Comparison of ENCODE assay signal across 7 cellular contexts in the genomic region with DNA sequence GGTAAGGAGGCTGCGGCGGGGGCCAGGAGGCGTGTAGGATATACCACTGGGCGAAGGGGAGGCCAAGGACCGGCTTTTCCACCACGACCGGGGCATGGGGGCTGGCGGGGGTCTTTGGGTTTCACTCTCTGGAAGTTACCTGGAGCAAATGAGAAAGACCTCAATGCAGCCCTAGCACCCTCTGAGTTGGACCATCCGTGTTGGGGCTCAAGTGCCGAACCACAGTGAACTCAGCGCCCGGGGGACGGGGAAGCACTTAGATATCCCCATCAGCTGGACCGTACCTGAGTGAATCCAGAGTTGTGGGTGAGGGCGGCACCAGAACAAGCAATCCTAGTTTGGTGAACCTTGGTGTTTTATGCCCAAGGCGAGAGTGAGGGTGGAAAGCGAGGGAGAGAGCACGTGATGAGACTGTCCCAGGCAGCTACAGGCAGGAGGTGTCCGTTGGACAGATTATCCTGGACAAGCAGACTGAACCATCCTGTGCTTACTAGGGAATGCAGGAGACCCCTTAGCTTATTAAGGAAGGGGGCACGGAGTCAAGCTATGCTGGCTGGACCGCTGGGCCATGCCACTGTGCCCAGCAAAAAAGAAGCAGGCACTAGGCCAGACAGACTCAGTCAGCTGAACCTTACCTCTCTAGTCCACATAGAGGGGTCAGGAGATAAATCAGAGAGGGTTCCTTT. TPM values are rescaled to one million over a fixed set of nuclear protein-coding genes. Genes with fewer than 3 reads are reported as not detected.
DNase-seq lines count a peak whose midpoint lies in the region; FAIRE-seq and TF ChIP-seq lines count a peak whose summit lies in the region.

No MANE protein-coding gene starts in this region.

- H3K27me3 Mint-ChIP-seq in IgD-negative memory B cell, result peaks cover 2% of the 10 kb centered on the region

- H3K9me3 ChIP-seq in adipocyte (ENCODE audit: control insufficient read depth, low read length), result no peaks in the 10 kb centered on the region
- H3K9me3 ChIP-seq in keratinocyte (ENCODE audit: control insufficient read depth, low read depth, low read length), result no peaks in the 10 kb centered on the region
- no peaks in the 10 kb centered on the region for H3K9me3 ChIP-seq in subcutaneous abdominal adipose tissue (ENCODE audit: control insufficient read depth in 5 of 5, low read length in 5 of 5)

- no peak for TF ChIP-seq CTCF in keratinocyte (optimal IDR thresholded peaks at IDR 0.05 in 1 of 3, IDR thresholded peaks at IDR 0.05 in 1 of 3, conservative IDR thresholded peaks at IDR 0.05 in 1 of 3; ENCODE audit: extremely low read depth in 1 of 3, insufficient read depth in 2 of 3, low read length in 3 of 3)

- H3K9ac ChIP-seq in adipocyte (ENCODE audit: low read length) (peak overlapping the region; percentile 93), keratinocyte (ENCODE audit: control insufficient read depth, extremely low read depth, insufficient read depth, low read length) (peak overlapping the region; percentile 84), subcutaneous abdominal adipose tissue (ENCODE audit: low read length in 5 of 5) (peak overlapping the region; percentile 1 to 83 (median 75))

- peaks cover 8% of the 10 kb centered on the region for H3K36me3 Mint-ChIP-seq in IgD-negative memory B cell

- H2AFZ ChIP-seq in keratinocyte (ENCODE audit: control insufficient read depth, low read length), result peak overlapping the region; percentile 77

- peaks cover 4% of the 10 kb centered on the region for H4K20me1 ChIP-seq in keratinocyte (ENCODE audit: control insufficient read depth, extremely low read depth, insufficient read depth, low read length)

- dilution Hi-C loops in keratinocyte (cut with MboI; ENCODE audit: extremely low pct_ligation_motif_present, low sequenced_read_pairs), result no loop called here

- intact Hi-C loops in posterior cingulate gyrus (cut with DNase I), result no loop called here

- H3K4me3 ChIP-seq in adipocyte (ENCODE audit: low read length) (peak overlapping the region; percentile 96), keratinocyte (ENCODE audit: control insufficient read depth in 2 of 3, extremely low read depth in 1 of 3, insufficient read depth in 2 of 3, low read depth in 1 of 3, low read length in 3 of 3) (peak overlapping the region; percentile 74 to 98 (median 80)), subcutaneous abdominal adipose tissue (ENCODE audit: low read depth in 1 of 5, low read length in 5 of 5) (peak overlapping the region; percentile 85 to 95 (median 90))

- peak overlapping the region; percentile 88 to 99 (median 93) for H3K27ac Mint-ChIP-seq in IgD-negative memory B cell

- H3K9me3 Mint-ChIP-seq in IgD-negative memory B cell, result no peaks in the 10 kb centered on the region

- H3K9me1 ChIP-seq in keratinocyte (ENCODE audit: control insufficient read depth, extremely low read depth, insufficient read depth, low read length), result no peaks in the 10 kb centered on the region

- H3K4me1 Mint-ChIP-seq in IgD-negative memory B cell, result peaks cover 16 to 29% (median 24%) of the 10 kb centered on the region in 3 donors

- H3K27me3 ChIP-seq in adipocyte (replicated peaks; ENCODE audit: control insufficient read depth, insufficient read depth, low read length), result no peaks in the 10 kb centered on the region
- H3K27me3 ChIP-seq in keratinocyte (ENCODE audit: control insufficient read depth, extremely low read depth, insufficient read depth, low read length), result no peaks in the 10 kb centered on the region
- H3K27me3 ChIP-seq in subcutaneous abdominal adipose tissue (ENCODE audit: control insufficient read depth in 5 of 5, insufficient read depth in 4 of 5, low read length in 5 of 5), result no peaks in the 10 kb centered on the region

- peaks cover 37% of the 10 kb centered on the region for H3K79me2 ChIP-seq in keratinocyte (ENCODE audit: control insufficient read depth, insufficient read depth, low read length)

- peak overlapping the region; percentile 99 for H3K4me2 ChIP-seq in keratinocyte (ENCODE audit: control insufficient read depth, extremely low read depth, insufficient read depth, low read depth, low read length)

- peak overlapping the region; percentile 82 to 100 (median 100) for H3K4me3 Mint-ChIP-seq in IgD-negative memory B cell

- H3K36me3 ChIP-seq in adipocyte (ENCODE audit: control insufficient read depth, insufficient read depth, low read length, severe bottlenecking), result peaks cover 11% of the 10 kb centered on the region
- peaks cover 4 to 5% of the 10 kb centered on the region in 2 experiments for H3K36me3 ChIP-seq in keratinocyte (ENCODE audit: control insufficient read depth in 2 of 2, extremely low read depth in 1 of 2, insufficient read depth in 2 of 2, low read length in 2 of 2)
- H3K36me3 ChIP-seq in subcutaneous abdominal adipose tissue (ENCODE audit: control insufficient read depth in 5 of 5, insufficient read depth in 5 of 5, low read length in 5 of 5), result peaks cover 0 to 28% (median 19%) of the 10 kb centered on the region in 5 donors

- no peak for DNase-seq in adipocyte (ENCODE audit: low read depth)
- DNase-seq in keratinocyte (ENCODE audit: low read depth, low spot score), result no peak
- no peak for DNase-seq in urothelium cell line (ENCODE audit: low spot score)
- DNase-seq in effector CD8-positive, alpha-beta T cell (lab: John Stamatoyannopoulos, UW), result no peak
- DNase-seq in posterior cingulate gyrus, result no peak

- H3K27ac ChIP-seq in keratinocyte (ENCODE audit: control insufficient read depth, insufficient read depth, low read length) (peak overlapping the region; percentile 97), subcutaneous abdominal adipose tissue (ENCODE audit: low read depth, low read length) (peak overlapping the region; percentile 89)

- H3K4me1 ChIP-seq in adipocyte (ENCODE audit: control insufficient read depth, insufficient read depth, low read length) (peaks cover 18% of the 10 kb centered on the region), keratinocyte (ENCODE audit: control insufficient read depth, extremely low read depth, insufficient read depth, low read length) (peaks cover 15% of the 10 kb centered on the region), subcutaneous abdominal adipose tissue (ENCODE audit: control insufficient read depth in 5 of 5, insufficient read depth in 5 of 5, low read length in 5 of 5) (peaks cover 13 to 39% (median 30%) of the 10 kb centered on the region in 5 donors)

- no peak for FAIRE-seq in keratinocyte (lab: Jason Lieb, UNC)
- no peak for FAIRE-seq in urothelium cell line (lab: Jason Lieb, UNC)

RNA-seq across cellular contexts. Expression of a gene that starts 0.5 kb away (rescaled TPM):
- polyA plus RNA-seq in IgD-negative memory B cell (64.2 TPM), keratinocyte (104 to 173 TPM (median 138 TPM) in 3 replicates)
- polyA plus RNA-seq in keratinocyte (2011; ENCODE audit: low read depth), result 97.0 TPM
- polyA plus RNA-seq in keratinocyte (2011; cell fraction: cytosol; rRNA removed), result 126 and 161 TPM in 2 replicates
- polyA plus RNA-seq in keratinocyte (2011; cell fraction: nucleus; rRNA removed), result 82.8 and 101 TPM in 2 replicates
- polyA plus RNA-seq in keratinocyte (2012; ENCODE audit: low replicate concordance), result 95.9 and 115 TPM in 2 replicates
- polyA minus RNA-seq in keratinocyte, result 94.1 to 128 TPM (median 111 TPM) in 3 replicates
- 91.3 TPM for polyA minus RNA-seq in keratinocyte (2011; cell fraction: cytosol; rRNA and poly(A)+ RNA removed)
- 26.4 and 27.1 TPM in 2 replicates for polyA minus RNA-seq in keratinocyte (2011; cell fraction: nucleus; rRNA and poly(A)+ RNA removed)

RNA-seq across cellular contexts. Expression of a gene that starts 3.3 kb away (rescaled TPM):
- polyA plus RNA-seq in IgD-negative memory B cell (299 TPM), keratinocyte (148 to 170 TPM (median 153 TPM) in 3 replicates)
- polyA plus RNA-seq in keratinocyte (2011; ENCODE audit: low read depth), result 42.6 TPM
- polyA plus RNA-seq in keratinocyte (2011; cell fraction: cytosol; rRNA removed), result 100 and 139 TPM in 2 replicates
- polyA plus RNA-seq in keratinocyte (2011; cell fraction: nucleus; rRNA removed), result 86.6 and 88.7 TPM in 2 replicates
- polyA plus RNA-seq in keratinocyte (2012; ENCODE audit: low replicate concordance), result 155 and 170 TPM in 2 replicates
- polyA minus RNA-seq in keratinocyte, result 30.0 to 43.2 TPM (median 40.1 TPM) in 3 replicates
- polyA minus RNA-seq in keratinocyte (2011; cell fraction: cytosol; rRNA and poly(A)+ RNA removed), result 79.6 TPM
- 13.7 and 19.7 TPM in 2 replicates for polyA minus RNA-seq in keratinocyte (2011; cell fraction: nucleus; rRNA and poly(A)+ RNA removed)

RNA-seq across cellular contexts. Expression of a gene that starts 13.8 kb away (rescaled TPM):
- polyA plus RNA-seq in IgD-negative memory B cell (not detected), keratinocyte (0.03 TPM in 1 of 3 replicates, not detected in the others)
- 0.19 TPM for polyA plus RNA-seq in keratinocyte (2011; ENCODE audit: low read depth)
- polyA plus RNA-seq in keratinocyte (2011; cell fraction: cytosol; rRNA removed), result not detected in 2 replicates
- 0.20 TPM in 1 of 2 replicates, not detected in the other for polyA plus RNA-seq in keratinocyte (2011; cell fraction: nucleus; rRNA removed)
- polyA plus RNA-seq in keratinocyte (2012; ENCODE audit: low replicate concordance), result 0.32 TPM in 1 of 2 replicates, not detected in the other
- not detected in 3 replicates for polyA minus RNA-seq in keratinocyte
- polyA minus RNA-seq in keratinocyte (2011; cell fraction: cytosol; rRNA and poly(A)+ RNA removed), result not detected
- polyA minus RNA-seq in keratinocyte (2011; cell fraction: nucleus; rRNA and poly(A)+ RNA removed), result not detected in 2 replicates

RNA-seq across cellular contexts. Expression of a gene that starts 14.1 kb away (rescaled TPM):
- polyA plus RNA-seq in IgD-negative memory B cell (4.2 TPM), keratinocyte (75.3 to 115 TPM (median 105 TPM) in 3 replicates)
- 61.0 TPM for polyA plus RNA-seq in keratinocyte (2011; ENCODE audit: low read depth)
- polyA plus RNA-seq in keratinocyte (2011; cell fraction: cytosol; rRNA removed), result 53.4 and 68.4 TPM in 2 replicates
- 201 and 227 TPM in 2 replicates for polyA plus RNA-seq in keratinocyte (2011; cell fraction: nucleus; rRNA removed)
- 34.5 and 56.6 TPM in 2 replicates for polyA plus RNA-seq in keratinocyte (2012; ENCODE audit: low replicate concordance)
- polyA minus RNA-seq in keratinocyte, result 169 to 257 TPM (median 237 TPM) in 3 replicates
- polyA minus RNA-seq in keratinocyte (2011; cell fraction: cytosol; rRNA and poly(A)+ RNA removed), result 162 TPM
- polyA minus RNA-seq in keratinocyte (2011; cell fraction: nucleus; rRNA and poly(A)+ RNA removed), result 171 and 198 TPM in 2 replicates

RNA-seq across cellular contexts. Expression of a gene that starts 37.5 kb away (rescaled TPM):
- polyA plus RNA-seq in IgD-negative memory B cell (6.6 TPM), keratinocyte (19.0 to 27.4 TPM (median 21.9 TPM) in 3 replicates)
- 61.4 TPM for polyA plus RNA-seq in keratinocyte (2011; ENCODE audit: low read depth)
- 8.9 and 15.2 TPM in 2 replicates for polyA plus RNA-seq in keratinocyte (2011; cell fraction: cytosol; rRNA removed)
- polyA plus RNA-seq in keratinocyte (2011; cell fraction: nucleus; rRNA removed), result 98.6 and 127 TPM in 2 replicates
- 31.3 and 34.6 TPM in 2 replicates for polyA plus RNA-seq in keratinocyte (2012; ENCODE audit: low replicate concordance)
- polyA minus RNA-seq in keratinocyte, result 13.1 to 23.2 TPM (median 16.5 TPM) in 3 replicates
- polyA minus RNA-seq in keratinocyte (2011; cell fraction: cytosol; rRNA and poly(A)+ RNA removed), result 9.2 TPM
- polyA minus RNA-seq in keratinocyte (2011; cell fraction: nucleus; rRNA and poly(A)+ RNA removed), result 14.9 and 26.8 TPM in 2 replicates
